In genomic region chr7:149569726-149570422, GRCh38 we compare ENCODE assay signal across 17 cellular contexts.
"Had no signal": no experiment of that assay in that cellular context is flagged by ENCODE, and none has a peak within 500 bp of the region (broad histone marks: within the 10 kb centered on the region; RNA-seq: fewer than 3 reads in every experiment).

No MANE protein-coding gene starts in this region.

- H3K27me3 ChIP-seq: ascending aorta, tibial artery had no signal

- ATAC-seq: activated CD8-positive, alpha-beta T cell treated with anti-CD3 and anti-CD28 coated beads for 36 hours; left lobe of liver; sciatic nerve had no signal

- H3K4me1 Mint-ChIP-seq: activated naive CD4-positive, alpha-beta T cell treated with anti-CD3 and anti-CD28 coated beads, Interleukin-2, amount 10 ng/mL, durations not matched to agents 7 days and 5 days had no signal

- DNase-seq: activated CD4-positive, alpha-beta T cell treated with anti-CD3 and anti-CD28 coated beads, Interleukin-2, amount 10 ng/mL, durations not matched to agents 24 days and 14 days; activated CD8-positive, alpha-beta T cell treated with anti-CD3 and anti-CD28 coated beads for 36 hours; activated naive CD4-positive, alpha-beta T cell treated with anti-CD3 and anti-CD28 coated beads, Interleukin-2, amount 10 ng/mL, durations not matched to agents 7 days and 5 days; activated T-cell treated with anti-CD3 and anti-CD28 coated beads, Interleukin-2, amount 50 U/mL, for 24 hours; foreskin melanocyte; glutamatergic neuron; kidney; midbrain; stimulated activated naive CD4-positive, alpha-beta T cell; substantia nigra; T-helper 1 cell; T-helper 9 cell; tibial artery had no signal

- H3K27ac Mint-ChIP-seq: activated CD4-positive, alpha-beta T cell treated with anti-CD3 and anti-CD28 coated beads, Interleukin-2, amount 10 ng/mL, durations not matched to agents 24 days and 14 days; activated CD8-positive, alpha-beta T cell treated with anti-CD3 and anti-CD28 coated beads for 36 hours; activated naive CD4-positive, alpha-beta T cell treated with anti-CD3 and anti-CD28 coated beads, Interleukin-2, amount 10 ng/mL, durations not matched to agents 7 days and 5 days; activated T-cell treated with anti-CD3 and anti-CD28 coated beads, Interleukin-2, amount 50 U/mL, for 24 hours had no signal

- H3K4me3 Mint-ChIP-seq: activated CD4-positive, alpha-beta T cell treated with anti-CD3 and anti-CD28 coated beads, Interleukin-2, amount 10 ng/mL, durations not matched to agents 24 days and 14 days; activated CD8-positive, alpha-beta T cell treated with anti-CD3 and anti-CD28 coated beads for 36 hours; activated naive CD4-positive, alpha-beta T cell treated with anti-CD3 and anti-CD28 coated beads, Interleukin-2, amount 10 ng/mL, durations not matched to agents 7 days and 5 days; activated T-cell treated with anti-CD3 and anti-CD28 coated beads, Interleukin-2, amount 50 U/mL, for 24 hours had no signal

- H3K4me3 ChIP-seq: ascending aorta, lung, tibial artery had no signal

- H3K27me3 Mint-ChIP-seq: activated CD4-positive, alpha-beta T cell treated with anti-CD3 and anti-CD28 coated beads, Interleukin-2, amount 10 ng/mL, durations not matched to agents 24 days and 14 days; activated CD8-positive, alpha-beta T cell treated with anti-CD3 and anti-CD28 coated beads for 36 hours; activated naive CD4-positive, alpha-beta T cell treated with anti-CD3 and anti-CD28 coated beads, Interleukin-2, amount 10 ng/mL, durations not matched to agents 7 days and 5 days; activated T-cell treated with anti-CD3 and anti-CD28 coated beads, Interleukin-2, amount 50 U/mL, for 24 hours had no signal

- H3K27ac ChIP-seq: ascending aorta, tibial artery had no signal

- H3K4me1 ChIP-seq: ascending aorta, tibial artery had no signal
